ENCODE assay signal across 10 cellular contexts in the genomic region with DNA sequence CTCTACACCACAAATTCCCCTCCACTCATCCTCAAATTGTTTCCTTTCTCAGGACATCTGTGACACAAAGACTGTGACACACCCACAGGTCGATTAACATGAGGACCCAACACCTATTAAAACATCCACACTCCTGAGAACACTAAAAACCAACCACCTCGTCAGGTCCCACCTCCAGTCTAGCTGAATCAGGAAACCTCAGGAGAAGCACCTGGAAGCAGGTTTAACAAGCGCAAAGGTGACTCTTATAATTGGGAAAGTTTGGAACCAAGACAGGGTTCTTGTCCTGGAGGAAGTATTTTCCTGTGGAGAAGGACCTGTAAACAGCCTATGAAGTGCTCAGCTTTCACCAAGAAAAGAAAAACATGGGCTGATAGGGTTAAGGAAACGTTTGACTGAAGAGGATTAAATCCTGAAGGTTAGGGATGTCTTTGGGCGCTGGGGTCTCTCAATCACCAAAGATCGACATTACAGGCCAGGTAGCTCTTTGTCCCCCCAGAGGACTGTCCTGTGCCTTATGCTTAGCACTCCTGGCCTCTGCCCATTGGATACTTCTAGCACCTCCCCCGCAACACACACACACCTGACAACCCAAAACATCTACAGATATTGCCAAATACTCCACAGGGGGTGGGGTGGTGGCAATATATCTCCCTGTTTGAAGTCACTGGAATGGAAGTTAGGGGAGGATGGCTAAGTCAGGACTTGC. TPM values are rescaled to one million over a fixed set of nuclear protein-coding genes. Genes with fewer than 3 reads are reported as not detected.
A peak's percentile ranks its signal among the peaks of the same experiment; 100 is the strongest.
DNase-seq lines count a peak whose midpoint lies in the region; ATAC-seq and TF ChIP-seq lines count a peak whose summit lies in the region.
"Not testable (repeated sequence)": the region's sequence is repeated elsewhere in the genome, so short reads cannot be mapped to it uniquely, and the experiment has no call there.
"Had no signal": no experiment of that assay in that cellular context is flagged by ENCODE, and none has a peak within 500 bp of the region (broad histone marks: within the 10 kb centered on the region; RNA-seq: fewer than 3 reads in every experiment).

No MANE protein-coding gene starts in this region.

- CTCF ChIA-PET in HCT116 (lab: Charles Lee); T-cell (lab: Charles Lee): not testable (repeated sequence)

- H3K9me2 ChIP-seq in HCT116 (ENCODE audit: insufficient read depth): not testable (repeated sequence)

- not testable (repeated sequence) for TF ChIP-seq POLR2A in HCT116 (IDR thresholded peaks at IDR 0.05; ENCODE audit: borderline replicate concordance, extremely low read depth, insufficient read depth, insufficient read length)

- H3K27ac ChIP-seq in CD4-positive, CD25-positive, alpha-beta regulatory T cell (ENCODE audit: insufficient read depth, low read length, poor library complexity, severe bottlenecking): not testable (repeated sequence)
- H3K27ac ChIP-seq in HCT116 (ENCODE audit: low read depth, low read length): peak overlapping the region; percentile 69; the same call in 1 of the 2 replicates

- POLR2A ChIA-PET in HCT116 (lab: Charles Lee); T-cell (lab: Charles Lee): not testable (repeated sequence)

- BruUV-seq in HCT116 (replicated peaks; lab: Mats Ljungman, UMichigan): not testable (repeated sequence)

- H3K4me1 ChIP-seq in CD4-positive, CD25-positive, alpha-beta regulatory T cell (ENCODE audit: control insufficient read depth, insufficient read depth, low read length, poor library complexity, severe bottlenecking); mononuclear cell (ENCODE audit: insufficient read depth, low read length): not testable (repeated sequence)
- peaks cover 0 to 12% of the 10 kb centered on the region in 2 experiments; a peak in 2 of 4 replicates for H3K4me1 ChIP-seq in HCT116 (ENCODE audit: control insufficient read depth in 1 of 2, insufficient read depth in 2 of 2, low read length in 2 of 2)

- not testable (repeated sequence) for H3K9me3 Mint-ChIP-seq in CD4-positive, CD25-positive, alpha-beta regulatory T cell; T-cell; activated naive CD4-positive, alpha-beta T cell treated with anti-CD3 and anti-CD28 coated beads, Interleukin-2, amount 50 U/mL, for 24 hours

- H3K4me1 Mint-ChIP-seq in CD4-positive, CD25-positive, alpha-beta regulatory T cell: peaks cover 0 to 18% (median 7%) of the 10 kb centered on the region in 4 donors
- H3K4me1 Mint-ChIP-seq in T-cell: peaks cover 11 to 22% (median 11%) of the 10 kb centered on the region in 3 donors
- not testable (repeated sequence) for H3K4me1 Mint-ChIP-seq in activated naive CD4-positive, alpha-beta T cell treated with anti-CD3 and anti-CD28 coated beads, Interleukin-2, amount 50 U/mL, for 24 hours

- TF ChIP-seq CTCF in HCT116 (IDR thresholded peaks at IDR 0.05 in 2 of 3, conservative IDR thresholded peaks at IDR 0.05 in 1 of 3; ENCODE audit: borderline replicate concordance in 1 of 3, insufficient read depth in 1 of 3, low read depth in 2 of 3, low read length in 2 of 3): not testable (repeated sequence)

- intact Hi-C loops in HCT116 (cut with micrococcal nuclease): not testable (repeated sequence)

- H3K27me3 ChIP-seq in CD4-positive, CD25-positive, alpha-beta regulatory T cell (ENCODE audit: control insufficient read depth, insufficient read depth, low read length); HCT116 (ENCODE audit: insufficient read depth, low read length); mononuclear cell (ENCODE audit: insufficient read depth, low read length): not testable (repeated sequence)

- not testable (repeated sequence) for TF ChIP-seq RAD21 in HCT116 (IDR thresholded peaks at IDR 0.05; ENCODE audit: low read depth)

- not testable (repeated sequence) for H3K9me3 ChIP-seq in CD4-positive, CD25-positive, alpha-beta regulatory T cell (ENCODE audit: control insufficient read depth in 2 of 2, low read length in 2 of 2); HCT116 (ENCODE audit: control insufficient read depth in 1 of 2, insufficient read depth in 1 of 2, low read depth in 1 of 2, low read length in 2 of 2); mononuclear cell (ENCODE audit: low read depth, low read length)

- not testable (repeated sequence) for ATAC-seq in CD4-positive, CD25-positive, alpha-beta regulatory T cell (ENCODE audit: low read depth in 2 of 2); T-cell (replicated peaks in 1 of 4); stimulated activated naive CD8-positive, alpha-beta T cell treated with anti-CD3 and anti-CD28 coated beads, Interleukin-15, Interleukin-2, amounts not matched to agents 100 U/mL and 50 U/mL, for 24 hours
- ATAC-seq in HCT116: peak; percentile 61

- H3K36me3 ChIP-seq in CD4-positive, CD25-positive, alpha-beta regulatory T cell (ENCODE audit: control insufficient read depth, insufficient read depth, low read length); HCT116 (ENCODE audit: control insufficient read depth in 1 of 2, insufficient read depth in 2 of 2, low read length in 2 of 2): not testable (repeated sequence)

- not testable (repeated sequence) for H3K79me2 ChIP-seq in HCT116 (ENCODE audit: insufficient read depth, low read length)

- H3K4me2 ChIP-seq in HCT116 (ENCODE audit: low read length): peak overlapping the region; percentile 61

- RAD21 ChIA-PET in HCT116 (lab: Charles Lee; ENCODE audit: low non-redundant PET in 1 of 2, low total read pairs in 2 of 2, uncharacterized antibody in 2 of 2, unreplicated experiment in 2 of 2): not testable (repeated sequence)

- peak overlapping the region; percentile 59 to 100 (median 81) for H3K4me3 Mint-ChIP-seq in CD4-positive, CD25-positive, alpha-beta regulatory T cell
- H3K4me3 Mint-ChIP-seq in T-cell: peak overlapping the region; percentile 68 to 96 (median 88)
- peak overlapping the region; percentile 95 for H3K4me3 Mint-ChIP-seq in activated naive CD4-positive, alpha-beta T cell treated with anti-CD3 and anti-CD28 coated beads, Interleukin-2, amount 50 U/mL, for 24 hours

- H3K4me3 ChIP-seq in CD4-positive, CD25-positive, alpha-beta regulatory T cell (ENCODE audit: low read depth, low read length): peak overlapping the region; percentile 74
- H3K4me3 ChIP-seq in HCT116 (replicated peaks in 1 of 2; ENCODE audit: low read depth in 1 of 2, low read length in 2 of 2) (peak overlapping the region in 1 of 2 experiments; percentile 49; a peak in 3 of 4 replicates), mononuclear cell (ENCODE audit: low read length) (peak overlapping the region; percentile 18)

- H4K20me1 ChIP-seq in HCT116 (ENCODE audit: insufficient read depth): not testable (repeated sequence)

- peak overlapping the region in 1 of 3 donors; percentile 98 for H3K27ac Mint-ChIP-seq in CD4-positive, CD25-positive, alpha-beta regulatory T cell
- peak overlapping the region; percentile 19 to 49 for H3K27ac Mint-ChIP-seq in T-cell
- not testable (repeated sequence) for H3K27ac Mint-ChIP-seq in activated naive CD4-positive, alpha-beta T cell treated with anti-CD3 and anti-CD28 coated beads, Interleukin-2, amount 50 U/mL, for 24 hours

- peak in 1 of 3 donors; percentile 11 for DNase-seq in CD4-positive, CD25-positive, alpha-beta regulatory T cell
- DNase-seq in HCT116 (ENCODE audit: low read depth, low spot score): peak; percentile 43
- peak; percentile 1 to 13 for DNase-seq in NCI-H524 (lab: John Stamatoyannopoulos, UW)
- not testable (repeated sequence) for DNase-seq in T-cell
- peak; percentile 3 for DNase-seq in epidermal melanocyte (ENCODE audit: insufficient read length, low spot score)
- peak; percentile 20 for DNase-seq in stimulated activated naive CD8-positive, alpha-beta T cell treated with anti-CD3 and anti-CD28 coated beads, Interleukin-15, Interleukin-2, amounts not matched to agents 100 U/mL and 50 U/mL, for 24 hours

- not testable (repeated sequence) for H3K36me3 Mint-ChIP-seq in CD4-positive, CD25-positive, alpha-beta regulatory T cell; T-cell; activated naive CD4-positive, alpha-beta T cell treated with anti-CD3 and anti-CD28 coated beads, Interleukin-2, amount 50 U/mL, for 24 hours

- peak overlapping the region; percentile 55 for H3K9ac ChIP-seq in HCT116 (ENCODE audit: low read length)

- not testable (repeated sequence) for H2AFZ ChIP-seq in HCT116 (ENCODE audit: low read depth, low read length, poor library complexity, severe bottlenecking)

- not testable (repeated sequence) for H3K27me3 Mint-ChIP-seq in CD4-positive, CD25-positive, alpha-beta regulatory T cell; T-cell; activated naive CD4-positive, alpha-beta T cell treated with anti-CD3 and anti-CD28 coated beads, Interleukin-2, amount 50 U/mL, for 24 hours

TF ChIP-seq in HCT116, 20 proteins besides CTCF, POLR2A, EP300 and RAD21:
- 0 out of 2 replicates have a peak, but pooled peaks have one; percentile 32 for TF ChIP-seq POLR2AphosphoS5 (IDR thresholded peaks at IDR 0.05; ENCODE audit: low read depth, low read length)
- 0 out of 2 replicates have a peak, but pooled peaks have one; percentile 9 for TF ChIP-seq CEBPB (IDR thresholded peaks at IDR 0.05; ENCODE audit: low read depth)
- TF ChIP-seq EGR1 (IDR thresholded peaks at IDR 0.05; ENCODE audit: low read depth): 0 out of 2 replicates have a peak, but pooled peaks have one; percentile 37

RNA-seq across cellular contexts. Expression of a gene that starts 28.4 kb away (rescaled TPM):
- total RNA-seq in CD4-positive, CD25-positive, alpha-beta regulatory T cell: not detected
- polyA plus RNA-seq in CD4-positive, CD25-positive, alpha-beta regulatory T cell: not detected
- total RNA-seq in HCT116 (2021; ENCODE audit: unreplicated experiment): not detected
- polyA plus RNA-seq in HCT116 (2012): not detected in 2 replicates
- not detected for total RNA-seq in T-cell
- total RNA-seq in mononuclear cell: 26.2 TPM
- total RNA-seq: dermis microvascular lymphatic vessel endothelial cell, LHCN-M2 had no signal

Comparison
In these comparisons a context has a peak if more than half of its experiments do, and no peak if none do; other contexts are left out.
1. RNA of a gene that starts 28.4 kb away (total RNA-seq): 26.2 TPM in mononuclear cell (single experiment); not detected in HCT116 (single experiment), not detected in CD4-positive, CD25-positive, alpha-beta regulatory T cell (single experiment) and not detected in T-cell; every median in the first group is over 10 times any median in the second.
2. Peak in every context shown above with its lines, with median percentiles within 50 percentile points of each other: H3K4me3 Mint-ChIP-seq.